20 cellular contexts compared by ENCODE assay signal in the genomic region with DNA sequence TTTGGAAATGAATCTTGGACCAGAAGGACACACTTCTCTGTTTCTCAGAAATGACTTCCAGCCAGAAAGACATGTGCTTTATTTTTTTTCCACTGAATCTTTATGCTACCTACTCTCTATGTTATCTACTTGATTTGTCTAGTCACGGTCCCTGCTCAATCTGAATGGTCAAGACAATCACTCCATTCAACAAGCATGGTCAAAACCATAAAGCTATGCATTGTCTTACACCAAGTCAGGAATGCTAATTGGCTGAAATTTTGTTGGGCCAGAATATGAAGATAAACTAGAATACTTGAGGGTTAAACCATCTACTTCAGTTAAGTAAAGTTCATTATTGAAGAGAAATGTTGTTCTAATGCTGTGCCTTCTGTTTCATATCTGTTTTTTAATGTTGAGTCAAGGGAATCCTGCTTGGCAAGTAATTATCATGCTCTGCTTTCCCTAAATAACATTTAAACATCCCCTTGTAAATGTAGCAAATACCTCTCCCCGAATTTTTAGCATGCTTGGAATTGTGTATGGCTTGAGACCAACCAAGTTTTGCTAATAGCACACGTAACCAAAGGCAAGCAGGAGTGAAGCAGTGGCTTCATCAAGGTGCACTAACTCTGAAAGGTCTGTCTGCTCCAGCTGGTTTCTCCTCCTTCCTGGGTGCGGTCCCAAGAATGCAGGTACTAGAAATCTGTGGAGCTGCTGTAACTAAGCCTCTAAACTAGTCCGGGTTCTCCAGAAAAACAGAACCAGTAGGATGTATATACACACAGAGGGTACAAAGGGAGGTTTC.
DNase-seq lines count a peak whose midpoint lies in the region; ATAC-seq, FAIRE-seq and TF ChIP-seq lines count a peak whose summit lies in the region.
"Had no signal": no experiment of that assay in that cellular context is flagged by ENCODE, and none has a peak within 500 bp of the region (broad histone marks: within the 10 kb centered on the region; RNA-seq: fewer than 3 reads in every experiment).

No MANE protein-coding gene starts in this region.

- FAIRE-seq in small intestine (lab: Jason Lieb, UNC) = no peak
- no peak for FAIRE-seq in urothelium cell line (lab: Jason Lieb, UNC)
- FAIRE-seq: A549, G401.6, GM12891, HTR-8/SVneo, K562 had no signal

- intact Hi-C loops in lower lobe of right lung (cut with DNase I) = no loop called here

- TF ChIP-seq POLR2A in Peyer's patch (IDR thresholded peaks at IDR 0.05) = no peak

- H3K9me3 ChIP-seq in esophagus (ENCODE audit: control insufficient read depth in 2 of 2, insufficient read depth in 1 of 2, low read depth in 1 of 2, low read length in 1 of 2) = no peaks in the 10 kb centered on the region
- H3K9me3 ChIP-seq in lower lobe of right lung = peaks cover 8% of the 10 kb centered on the region
- no peaks in the 10 kb centered on the region for H3K9me3 ChIP-seq in small intestine (ENCODE audit: control insufficient read depth, low read depth)
- no peaks in the 10 kb centered on the region for H3K9me3 ChIP-seq in Peyer's patch
- H3K9me3 ChIP-seq: A549 had no signal

- DNase-seq in EH (ENCODE audit: low read depth) = peak; percentile 21
- DNase-seq in lower lobe of right lung = no peak
- peak; percentile 19 for DNase-seq in small intestine
- no peak for DNase-seq in NCI-H1694 treated with DMSO at 0.1 percent for 48 hours (lab: John Stamatoyannopoulos, UW)
- DNase-seq in urothelium cell line (ENCODE audit: low spot score) = no peak
- DNase-seq in Peyer's patch = no peak
- DNase-seq: Calu3, DMS79, NCI-H1092, NCI-H187, NCI-H446, SHP77 had no signal

- H3K27ac ChIP-seq in esophagus (ENCODE audit: low read depth in 2 of 2, low read length in 1 of 2) (peak overlapping the region; percentile 73 to 80), lower lobe of right lung (no peak overlapping the region), small intestine (ENCODE audit: low read depth in 1 of 2, low read length in 1 of 2) (no peak overlapping the region), Peyer's patch (no peak overlapping the region)
- H3K27ac ChIP-seq: A549 had no signal

- ATAC-seq in lower lobe of right lung (peak; percentile 41 to 55), GM18909 (IDR thresholded peaks at IDR 0.05; ENCODE audit: poor library complexity, unreplicated experiment) (no peak)
- ATAC-seq: A549, GM23338, K562 had no signal

- 61 to 63% methylated on average over 5 of the region's 5 CpGs for WGBS in esophagus, 2 donors
- WGBS in small intestine, 3 donors = 49 to 73% (median 61%) methylated on average over 5 of the region's 5 CpGs

- H3K4me1 ChIP-seq in esophagus (ENCODE audit: control insufficient read depth in 2 of 2, insufficient read depth in 2 of 2, low read length in 1 of 2) (peaks cover 0 to 2% of the 10 kb centered on the region in 2 donors), lower lobe of right lung (peaks cover 16% of the 10 kb centered on the region), small intestine (ENCODE audit: control insufficient read depth in 2 of 2, insufficient read depth in 1 of 2, low read depth in 1 of 2, low read length in 1 of 2) (no peaks in the 10 kb centered on the region), Peyer's patch (no peaks in the 10 kb centered on the region)

- H3K36me3 ChIP-seq in esophagus (ENCODE audit: control insufficient read depth in 2 of 2, insufficient read depth in 2 of 2, low read length in 1 of 2) (no peaks in the 10 kb centered on the region), lower lobe of right lung (no peaks in the 10 kb centered on the region), small intestine (ENCODE audit: control insufficient read depth in 2 of 2, insufficient read depth in 2 of 2, low read length in 2 of 2) (no peaks in the 10 kb centered on the region), Peyer's patch (no peaks in the 10 kb centered on the region)

- H3K27me3 ChIP-seq in esophagus (ENCODE audit: control insufficient read depth in 1 of 2, insufficient read depth in 2 of 2, low read length in 2 of 2) (no peaks in the 10 kb centered on the region), lower lobe of right lung (ENCODE audit: low read depth) (no peaks in the 10 kb centered on the region), small intestine (ENCODE audit: control insufficient read depth in 2 of 2, insufficient read depth in 2 of 2, low read length in 2 of 2) (peaks cover 0 to 2% of the 10 kb centered on the region in 2 donors), Peyer's patch (no peaks in the 10 kb centered on the region)

- H3K4me3 ChIP-seq in esophagus (ENCODE audit: low read depth in 1 of 2, low read length in 2 of 2) (no peak overlapping the region), lower lobe of right lung (no peak overlapping the region), small intestine (ENCODE audit: low read depth in 1 of 2, low read length in 2 of 2) (no peak overlapping the region), Peyer's patch (no peak overlapping the region)
- H3K4me3 ChIP-seq: A549, GM23338, K562 had no signal

- no peak for TF ChIP-seq CTCF in lower lobe of right lung (IDR thresholded peaks at IDR 0.05)
- no peak for TF ChIP-seq CTCF in Peyer's patch (IDR thresholded peaks at IDR 0.05)

Comparison
In these comparisons a context has a peak if more than half of its experiments do, and no peak if none do; other contexts are left out.
1. DNase-seq: peak in EH (single experiment) and small intestine (single experiment); none in lower lobe of right lung (single experiment), NCI-H1694 treated with DMSO at 0.1 percent for 48 hours (single experiment), urothelium cell line (single experiment) and Peyer's patch (0 of 3).
2. H3K27ac ChIP-seq: peak in esophagus (2 of 2); none in lower lobe of right lung (single experiment), small intestine (0 of 2) and Peyer's patch (0 of 4).